35 cellular contexts compared by ENCODE assay signal in the genomic region with DNA sequence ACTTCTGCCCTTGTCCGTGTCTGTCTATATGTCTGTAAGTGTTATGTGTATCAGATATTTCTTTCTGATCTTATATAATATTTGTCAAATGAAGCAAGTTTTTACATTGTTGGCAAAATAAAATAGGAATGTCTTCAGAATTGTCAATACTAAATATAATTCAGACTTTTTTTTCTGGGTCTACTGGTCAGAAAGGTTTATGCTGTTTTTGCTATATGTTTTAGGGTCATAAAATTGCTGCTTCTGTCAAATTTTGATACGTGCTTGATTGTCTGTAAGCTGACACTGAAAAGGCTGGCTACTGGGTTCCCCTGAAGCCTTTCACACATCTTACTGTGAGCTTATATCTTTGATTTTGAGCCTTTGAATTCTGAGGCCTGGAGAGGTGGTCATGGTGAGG. TPM values are rescaled to one million over a fixed set of nuclear protein-coding genes. Genes with fewer than 3 reads are reported as not detected.
"Had no signal": no experiment of that assay in that cellular context is flagged by ENCODE, and none has a peak within 500 bp of the region (broad histone marks: within the 10 kb centered on the region; RNA-seq: fewer than 3 reads in every experiment).

No MANE protein-coding gene starts in this region.

- H3K36me3 ChIP-seq: MG63 had no signal

- H3K27me3 ChIP-seq: MG63 had no signal

- H3K4me3 ChIP-seq: MG63 had no signal

- H3K9me3 ChIP-seq: MG63 had no signal

- DNase-seq: Karpas-422, Kasumi-1, MG63, MM.1S, MV-4-11, NCI-H1048, NCI-H1092, NCI-H1092 treated with DMSO at 0.1 percent for 48 hours, NCI-H1105, NCI-H1105 treated with DMSO at 0.1 percent for 48 hours, NCI-H1417, NCI-H1417 treated with DMSO at 0.1 percent for 48 hours, NCI-H1436, NCI-H1436 treated with DMSO at 0.1 percent for 48 hours, NCI-H146, NCI-H1694, NCI-H1694 treated with DMSO at 0.1 percent for 48 hours, NCI-H187, NCI-H187 treated with DMSO at 0.1 percent for 48 hours, NCI-H1930, NCI-H2029, NCI-H2029 treated with DMSO at 0.1 percent for 48 hours, NCI-H2081, NCI-H2081 treated with DMSO at 0.1 percent for 48 hours, NCI-H2107, NCI-H2171, NCI-H2171 treated with DMSO at 0.1 percent for 48 hours, NCI-H2227 treated with DMSO at 0.1 percent for 48 hours, NCI-H226, NCI-H345, NCI-H446, NCI-H446 treated with DMSO at 0.1 percent for 48 hours, NCI-H510A, NCI-H510A treated with DMSO at 0.1 percent for 48 hours had no signal

RNA-seq across cellular contexts. Expression of gene LGSN, which starts 20.1 kb away (rescaled TPM):
- total RNA-seq: MCF 10A had no signal
